Comparison of ENCODE assay signal across 1 cellular context in the genomic region with DNA sequence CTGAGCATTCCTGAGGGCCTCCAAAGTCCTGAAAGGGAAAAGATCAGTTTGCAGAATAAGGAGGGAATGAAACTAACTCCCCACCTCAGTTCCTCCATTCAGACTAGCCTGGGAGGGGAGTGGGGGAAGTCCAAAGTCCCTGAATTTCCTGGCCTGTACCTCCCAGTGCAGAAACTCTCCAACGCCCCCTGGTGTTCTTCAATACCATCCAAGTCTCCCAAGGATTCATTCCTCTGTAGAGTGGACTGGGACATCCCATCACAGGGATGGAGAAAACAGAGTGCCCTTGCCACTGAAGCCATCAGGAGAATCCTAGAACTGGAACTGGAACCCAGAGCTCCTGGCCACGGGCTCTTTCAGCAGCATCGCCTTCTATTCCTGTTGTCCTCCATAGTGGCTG.
TF ChIP-seq lines count a peak whose summit lies in the region.

No MANE protein-coding gene starts in this region.

TF ChIP-seq in GM23338, 12 proteins besides CTCF, POLR2A, EP300 and RAD21 (continued from another document):
- TF ChIP-seq NANOG (IDR thresholded peaks at IDR 0.05; ENCODE audit: borderline replicate concordance) = no peak
- no peak for TF ChIP-seq POLR2AphosphoS5 (IDR thresholded peaks at IDR 0.05; ENCODE audit: low read depth)
